ENCODE assay signal across 14 cellular contexts in the genomic region with DNA sequence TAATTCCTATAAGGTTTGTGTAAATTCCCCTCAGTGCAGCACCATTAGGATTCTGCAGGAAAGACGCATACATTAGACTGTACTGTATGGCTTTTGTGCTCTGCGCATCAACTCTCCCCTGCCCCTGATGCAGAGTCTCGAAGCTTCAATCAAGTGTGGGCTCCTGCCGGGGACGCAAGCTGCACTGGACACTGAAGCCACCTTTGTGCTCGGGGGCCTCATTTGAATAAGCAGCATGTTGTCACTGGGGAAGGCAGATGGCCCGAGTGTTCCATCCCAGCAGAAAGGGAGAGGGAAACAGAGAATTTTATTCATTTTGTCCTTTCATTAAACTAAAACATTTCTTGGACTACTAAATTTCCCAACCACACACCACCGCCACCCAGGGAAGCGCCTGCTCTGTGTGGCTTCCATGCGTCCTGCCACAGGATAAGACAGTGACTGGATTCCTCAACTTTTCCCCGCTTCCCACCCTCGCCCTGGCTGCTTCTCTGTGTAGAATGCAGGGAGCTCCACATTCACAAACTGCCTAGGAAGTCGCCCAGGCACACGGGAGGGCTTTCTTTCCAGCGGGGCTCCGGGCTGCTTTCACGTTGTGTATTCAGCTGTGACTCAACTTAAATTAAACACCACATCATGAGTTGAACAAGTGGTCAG.
A peak's percentile ranks its signal among the peaks of the same experiment; 100 is the strongest.
DNase-seq lines count a peak whose midpoint lies in the region; ATAC-seq and TF ChIP-seq lines count a peak whose summit lies in the region.
"Had no signal": no experiment of that assay in that cellular context is flagged by ENCODE, and none has a peak within 500 bp of the region (broad histone marks: within the 10 kb centered on the region; RNA-seq: fewer than 3 reads in every experiment).

No MANE protein-coding gene starts in this region.

- no peak for TF ChIP-seq POLR2A in right lobe of liver (IDR thresholded peaks at IDR 0.05)

- no peak for ATAC-seq in right lobe of liver
- ATAC-seq: left lobe of liver, SK-N-SH treated with all-trans-retinoic acid at 6 μM for 48 hours had no signal

- intact Hi-C loops in right lobe of liver (cut with DNase I): no loop called here

- no peaks in the 10 kb centered on the region for H3K9me3 ChIP-seq in ectodermal cell (ENCODE audit: control insufficient read depth, low read length)
- H3K9me3 ChIP-seq in right lobe of liver: no peaks in the 10 kb centered on the region

- H3K4me3 ChIP-seq in ectodermal cell (ENCODE audit: insufficient read depth, low read depth, low read length) (no peak overlapping the region), right lobe of liver (no peak overlapping the region)
- H3K4me3 ChIP-seq: smooth muscle cell had no signal

- POLR2A ChIA-PET in RWPE1 (lab: Yijun Ruan, JAX; ENCODE audit: low non-redundant PET): no interaction called here

- H3K4me1 ChIP-seq in ectodermal cell (ENCODE audit: control insufficient read depth, insufficient read depth, low read length) (peaks cover 27% of the 10 kb centered on the region), right lobe of liver (no peaks in the 10 kb centered on the region)
- H3K4me1 ChIP-seq: parathyroid adenoma had no signal

- no peak for TF ChIP-seq CTCF in right lobe of liver (IDR thresholded peaks at IDR 0.05)
- no peak for TF ChIP-seq CTCF in GM20000 (IDR thresholded peaks at IDR 0.05; ENCODE audit: extremely low read depth, missing control alignments)
- TF ChIP-seq CTCF in RWPE1 (conservative IDR thresholded peaks at IDR 0.05; ENCODE audit: low read depth): no peak

- H3K36me3 ChIP-seq in ectodermal cell (ENCODE audit: control insufficient read depth, insufficient read depth, low read length) (no peaks in the 10 kb centered on the region), right lobe of liver (no peaks in the 10 kb centered on the region)

- CTCF ChIA-PET in RWPE1 (lab: Yijun Ruan, JAX): no interaction called here

- WGBS in ectodermal cell, 2 experiments: 24 to 31% methylated on average over 17 of the region's 17 CpGs
- 25% methylated on average over 7 of the region's 17 CpGs for WGBS in right lobe of liver (ENCODE audit: insufficient coverage, low coverage, low lambda C conversion rate, missing lambda C conversion rate)

- H3K27me3 ChIP-seq in ectodermal cell (ENCODE audit: control insufficient read depth, insufficient read depth, low read length, poor library complexity, severe bottlenecking) (no peaks in the 10 kb centered on the region), right lobe of liver (no peaks in the 10 kb centered on the region)

- H3K27ac ChIP-seq in ectodermal cell (ENCODE audit: insufficient read depth, low read depth, low read length, poor library complexity, severe bottlenecking) (peak overlapping the region; percentile 94), substantia nigra (ENCODE audit: low read depth, low read length, poor library complexity, severe bottlenecking) (peak overlapping the region; percentile 13), right lobe of liver (no peak overlapping the region), RWPE1 (no peak overlapping the region)
- H3K27ac ChIP-seq: parathyroid adenoma had no signal

- DNase-seq in NCI-H524 treated with DMSO at 0.1 percent for 48 hours (lab: John Stamatoyannopoulos, UW): peak; percentile 35
- DNase-seq in midbrain (lab: John Stamatoyannopoulos, UW): peak; percentile 61
- peak in 45 of 49 donors; percentile 14 to 73 (median 46) for DNase-seq in substantia nigra (lab: John Stamatoyannopoulos, UW)
- DNase-seq in right lobe of liver: no peak
- no peak for DNase-seq in GM20000 (ENCODE audit: low spot score)
- DNase-seq in DMS79 treated with DMSO at 0.1 percent for 48 hours (lab: John Stamatoyannopoulos, UW): no peak
- no peak for DNase-seq in RWPE1 (ENCODE audit: low spot score)
- DNase-seq: Kasumi-1, NCI-H1105 had no signal

Comparison
In these comparisons a context has a peak if more than half of its experiments do, and no peak if none do; other contexts are left out.
1. DNase-seq: peak in NCI-H524 treated with DMSO at 0.1 percent for 48 hours (single experiment), midbrain (single experiment) and substantia nigra (45 of 49); none in right lobe of liver (0 of 3), GM20000 (single experiment), DMS79 treated with DMSO at 0.1 percent for 48 hours (single experiment) and RWPE1 (single experiment).
2. H3K27ac ChIP-seq: peak in ectodermal cell (single experiment) and substantia nigra (single experiment); none in right lobe of liver (0 of 3) and RWPE1 (single experiment).